In genomic region chr6:3960754-3961361, GRCh38 we compare ENCODE assay signal across 28 cellular contexts.
A peak's percentile ranks its signal among the peaks of the same experiment; 100 is the strongest.
DNase-seq lines count a peak whose midpoint lies in the region; ATAC-seq, FAIRE-seq and TF ChIP-seq lines count a peak whose summit lies in the region.
"Had no signal": no experiment of that assay in that cellular context is flagged by ENCODE, and none has a peak within 500 bp of the region (broad histone marks: within the 10 kb centered on the region; RNA-seq: fewer than 3 reads in every experiment).

No MANE protein-coding gene starts in this region.

- no peaks in the 10 kb centered on the region for H3K9me3 ChIP-seq in IMR-90 (ENCODE audit: control insufficient read depth, insufficient read depth, low read length)
- no peaks in the 10 kb centered on the region for H3K9me3 ChIP-seq in astrocyte (ENCODE audit: insufficient read depth, low read depth, low read length)
- H3K9me3 ChIP-seq in mesenchymal stem cell (ENCODE audit: control insufficient read depth, low read length): no peaks in the 10 kb centered on the region
- no peaks in the 10 kb centered on the region for H3K9me3 ChIP-seq in right cardiac atrium (ENCODE audit: control insufficient read depth, low read length)
- H3K9me3 ChIP-seq: BE2C, left ventricle myocardium inferior, Peyer's patch, right atrium auricular region, tibial artery had no signal

- H3K18ac ChIP-seq in IMR-90 (ENCODE audit: low read depth, low read length) (no peak overlapping the region), mesenchymal stem cell (ENCODE audit: low read depth in 1 of 2, low read length in 2 of 2) (no peak overlapping the region)

- no peaks in the 10 kb centered on the region; the same call in 1 of the 2 replicates for H3K27me3 ChIP-seq in IMR-90 (ENCODE audit: control insufficient read depth, insufficient read depth, low read length)
- no peaks in the 10 kb centered on the region for H3K27me3 ChIP-seq in astrocyte (ENCODE audit: insufficient read depth, low read length)
- H3K27me3 ChIP-seq in mesenchymal stem cell (ENCODE audit: control insufficient read depth in 1 of 2, insufficient read depth in 1 of 2, low read length in 2 of 2): no peaks in the 10 kb centered on the region
- H3K27me3 ChIP-seq in right cardiac atrium (ENCODE audit: control insufficient read depth, insufficient read depth): no peaks in the 10 kb centered on the region
- H3K27me3 ChIP-seq: hepatocyte, Peyer's patch, right atrium auricular region, tibial artery had no signal

- H3K27me3 Mint-ChIP-seq in astrocyte (ENCODE audit: low read depth, unreplicated experiment): no peaks in the 10 kb centered on the region

- H3K56ac ChIP-seq in IMR-90 (ENCODE audit: extremely low read depth, insufficient read depth, low read length): no peak overlapping the region

- H4K5ac ChIP-seq in IMR-90 (ENCODE audit: low read depth, low read length): no peak overlapping the region

- H3K79me1 ChIP-seq in IMR-90 (ENCODE audit: low read depth in 1 of 2, low read length in 2 of 2) (no peaks in the 10 kb centered on the region), mesenchymal stem cell (replicated peaks; ENCODE audit: low read length, poor library complexity, severe bottlenecking) (no peaks in the 10 kb centered on the region)

- peak; percentile 53; the same call in 1 of the 2 replicates for ATAC-seq in IMR-90 (ENCODE audit: low read depth)
- no peak for ATAC-seq in right cardiac atrium
- ATAC-seq: activated T-cell treated with anti-CD3 and anti-CD28 coated beads, Interleukin-2, amount 50 U/mL, for 72 hours; natural killer cell treated with Interleukin-12 subunit alpha and Interleukin-12 subunit beta and Interleukin-15 and Interleukin-18, amount 100 ng/mL, for 72 hours had no signal

- H4K8ac ChIP-seq in IMR-90 (ENCODE audit: low read depth in 2 of 2, low read length in 2 of 2) (no peak overlapping the region), mesenchymal stem cell (ENCODE audit: low read length) (no peak overlapping the region)

- no peak for FAIRE-seq in astrocyte (lab: Jason Lieb, UNC)
- FAIRE-seq: A204.1, GM18507 had no signal

- DNase-seq in AG08395 (ENCODE audit: low spot score) (peak; percentile 20), IMR-90 (peak; percentile 38), astrocyte (ENCODE audit: low read depth) (peak; percentile 47), mesenchymal stem cell (peak; percentile 13), right cardiac atrium (no peak), NCI-H748 (lab: John Stamatoyannopoulos, UW; ENCODE audit: unreplicated experiment) (no peak), HuH-7.5 (ENCODE audit: low spot score) (no peak), foreskin melanocyte (no peak)
- DNase-seq: activated CD4-positive, alpha-beta T cell treated with anti-CD3 and anti-CD28 coated beads for 4 hours; activated naive CD4-positive, alpha-beta T cell treated with anti-CD3 and anti-CD28 coated beads for 36 hours; activated T-cell treated with anti-CD3 and anti-CD28 coated beads, Interleukin-2, amount 50 U/mL, for 72 hours; aorta; BE2C; KBM-7; left ventricle myocardium inferior; midbrain; NCI-H146; NCI-H524; Peyer's patch; T-helper 2 cell; tibial artery had no signal

- H3K36me3 ChIP-seq in IMR-90 (ENCODE audit: control insufficient read depth, insufficient read depth, low read length): no peaks in the 10 kb centered on the region
- H3K36me3 ChIP-seq in astrocyte (ENCODE audit: insufficient read depth, low read length): no peaks in the 10 kb centered on the region
- H3K36me3 ChIP-seq in mesenchymal stem cell (ENCODE audit: control insufficient read depth in 1 of 2, insufficient read depth in 2 of 2, low read depth in 1 of 2, low read length in 2 of 2): no peaks in the 10 kb centered on the region
- H3K36me3 ChIP-seq: BE2C, left ventricle myocardium inferior, Peyer's patch, right atrium auricular region, tibial artery had no signal

- H3K4me3 Mint-ChIP-seq in astrocyte (ENCODE audit: unreplicated experiment): no peak overlapping the region
- H3K4me3 Mint-ChIP-seq: activated naive CD4-positive, alpha-beta T cell treated with anti-CD3 and anti-CD28 coated beads for 36 hours; activated T-cell treated with anti-CD3 and anti-CD28 coated beads, Interleukin-2, amount 50 U/mL, for 72 hours; natural killer cell treated with Interleukin-12 subunit alpha and Interleukin-12 subunit beta and Interleukin-15 and Interleukin-18, amount 100 ng/mL, for 72 hours; stimulated activated naive CD8-positive, alpha-beta T cell treated with anti-CD3 and anti-CD28 coated beads, Interleukin-15, Interleukin-2, amounts not matched to agents 100 ng/mL and 50 ng/mL, for 24 hours had no signal

- H2BK12ac ChIP-seq in mesenchymal stem cell (ENCODE audit: low read length in 2 of 2): no peak overlapping the region

- H3K4me3 ChIP-seq in IMR-90 (ENCODE audit: insufficient read depth, low read depth, low read length): no peak overlapping the region
- no peak overlapping the region for H3K4me3 ChIP-seq in astrocyte (ENCODE audit: insufficient read depth, low read depth, low read length)
- H3K4me3 ChIP-seq in mesenchymal stem cell (ENCODE audit: insufficient read depth in 1 of 2, low read depth in 1 of 2, low read length in 2 of 2): no peak overlapping the region
- H3K4me3 ChIP-seq in right cardiac atrium (ENCODE audit: low read length): no peak overlapping the region
- H3K4me3 ChIP-seq: GM23248, hepatocyte, left ventricle myocardium inferior, Peyer's patch, right atrium auricular region, tibial artery had no signal

- no peak overlapping the region for H3K14ac ChIP-seq in IMR-90 (replicated peaks; ENCODE audit: low read depth, low read length)
- H3K14ac ChIP-seq in mesenchymal stem cell (ENCODE audit: low read length in 2 of 2): no peak overlapping the region

- POLR2A ChIA-PET in IMR-90 (lab: Charles Lee; ENCODE audit: unreplicated experiment): no interaction called here

- H3K27ac Mint-ChIP-seq in astrocyte (ENCODE audit: unreplicated experiment): peak overlapping the region; percentile 88
- H3K27ac Mint-ChIP-seq: activated naive CD4-positive, alpha-beta T cell treated with anti-CD3 and anti-CD28 coated beads for 36 hours; activated T-cell treated with anti-CD3 and anti-CD28 coated beads, Interleukin-2, amount 50 U/mL, for 72 hours; natural killer cell treated with Interleukin-12 subunit alpha and Interleukin-12 subunit beta and Interleukin-15 and Interleukin-18, amount 100 ng/mL, for 72 hours; stimulated activated naive CD8-positive, alpha-beta T cell treated with anti-CD3 and anti-CD28 coated beads, Interleukin-15, Interleukin-2, amounts not matched to agents 100 ng/mL and 50 ng/mL, for 24 hours had no signal

- no peak for TF ChIP-seq RAD21 in IMR-90 (IDR thresholded peaks at IDR 0.05; ENCODE audit: low read length)

- H2BK120ac ChIP-seq in IMR-90 (ENCODE audit: low read depth, low read length) (no peak overlapping the region), mesenchymal stem cell (ENCODE audit: low read depth, low read length) (no peak overlapping the region)

- peaks cover 29% of the 10 kb centered on the region for H3K4me1 Mint-ChIP-seq in astrocyte (ENCODE audit: low read depth, unreplicated experiment)

- H3K4ac ChIP-seq in IMR-90 (ENCODE audit: low read depth, low read length) (no peak overlapping the region; the same call in 1 of the 2 replicates), mesenchymal stem cell (ENCODE audit: low read depth in 1 of 2, low read length in 2 of 2) (no peak overlapping the region)

- CTCF ChIA-PET in IMR-90 (lab: Yijun Ruan, JAX): interaction anchor here (0.6 to 1.2 kb wide), 3 partner anchors 18 to 236 kb away, joined by 3 to 5 read pairs (median 3); no protein-coding TSS in a partner anchor

- H3K27ac ChIP-seq in IMR-90 (ENCODE audit: insufficient read depth, low read length): no peak overlapping the region
- H3K27ac ChIP-seq in astrocyte (ENCODE audit: low read depth, low read length): peak overlapping the region; percentile 11
- no peak overlapping the region for H3K27ac ChIP-seq in mesenchymal stem cell (ENCODE audit: low read length, poor library complexity, severe bottlenecking)
- no peak overlapping the region for H3K27ac ChIP-seq in right cardiac atrium (ENCODE audit: low read length)
- H3K27ac ChIP-seq: GM23248, hepatocyte, left ventricle myocardium inferior, Peyer's patch, right atrium auricular region, tibial artery had no signal

- H2AFZ ChIP-seq in IMR-90 (replicated peaks; ENCODE audit: low read length, poor library complexity): no peak overlapping the region
- no peak overlapping the region for H2AFZ ChIP-seq in astrocyte (ENCODE audit: low read depth, low read length)
- H2AFZ ChIP-seq in mesenchymal stem cell (ENCODE audit: low read depth, low read length): no peak overlapping the region
- H2AFZ ChIP-seq: GM23248, hepatocyte had no signal

- H3K4me1 ChIP-seq in IMR-90 (ENCODE audit: control insufficient read depth, insufficient read depth, low read length) (peaks cover 2% of the 10 kb centered on the region; the same call in 1 of the 2 replicates), astrocyte (ENCODE audit: insufficient read depth, low read length) (peaks cover 41% of the 10 kb centered on the region), mesenchymal stem cell (ENCODE audit: control insufficient read depth, insufficient read depth, low read depth, low read length) (peaks cover 7% of the 10 kb centered on the region), right cardiac atrium (ENCODE audit: control insufficient read depth, insufficient read depth, low read length) (no peaks in the 10 kb centered on the region)
- H3K4me1 ChIP-seq: BE2C, Peyer's patch, right atrium auricular region, tibial artery had no signal

- TF ChIP-seq POLR2A in IMR-90 (IDR thresholded peaks at IDR 0.05; ENCODE audit: low read depth, low read length): no peak

- no peaks in the 10 kb centered on the region for H4K20me1 ChIP-seq in IMR-90 (ENCODE audit: insufficient read depth, low read length)
- no peaks in the 10 kb centered on the region for H4K20me1 ChIP-seq in astrocyte (ENCODE audit: insufficient read depth, low read length)

- H2BK15ac ChIP-seq in IMR-90 (ENCODE audit: low read depth, low read length) (no peak overlapping the region), mesenchymal stem cell (ENCODE audit: low read depth, poor library complexity, severe bottlenecking) (no peak overlapping the region)

- H3K9me3 Mint-ChIP-seq in astrocyte (ENCODE audit: unreplicated experiment): no peaks in the 10 kb centered on the region
- H3K9me3 Mint-ChIP-seq: activated naive CD4-positive, alpha-beta T cell treated with anti-CD3 and anti-CD28 coated beads for 36 hours; natural killer cell treated with Interleukin-12 subunit alpha and Interleukin-12 subunit beta and Interleukin-15 and Interleukin-18, amount 100 ng/mL, for 72 hours had no signal

- intact Hi-C loops in IMR-90 (cut with micrococcal nuclease): no loop called here
- intact Hi-C loops in right cardiac atrium (cut with DNase I): no loop called here

- in situ Hi-C loops in IMR-90 (cut with MboI; ENCODE audit: low sequenced_read_pairs): no loop called here

- no peaks in the 10 kb centered on the region for H3K79me2 ChIP-seq in astrocyte (ENCODE audit: insufficient read depth, low read length)
- H3K79me2 ChIP-seq: hepatocyte had no signal

- no peak for TF ChIP-seq CTCF in IMR-90 (conservative IDR thresholded peaks at IDR 0.05; ENCODE audit: low read depth, low read length)
- no peak for TF ChIP-seq CTCF in astrocyte (IDR thresholded peaks at IDR 0.05; ENCODE audit: insufficient read depth, low read depth, low read length)

- no peak overlapping the region; the same call in 1 of the 2 replicates for H2BK20ac ChIP-seq in IMR-90 (ENCODE audit: low read depth, low read length)

- dilution Hi-C loops in IMR-90 (cut with HindIII; ENCODE audit: low sequenced_read_pairs, unreplicated experiment): no loop called here

- H4K91ac ChIP-seq in IMR-90 (ENCODE audit: insufficient read depth, low read depth, low read length) (no peak overlapping the region), mesenchymal stem cell (ENCODE audit: low read length) (no peak overlapping the region)

- H3K4me2 ChIP-seq in IMR-90 (ENCODE audit: low read depth, low read length) (no peak overlapping the region), astrocyte (ENCODE audit: low read length) (peak overlapping the region; percentile 39), mesenchymal stem cell (ENCODE audit: low read length, poor library complexity, severe bottlenecking) (no peak overlapping the region)
- H3K4me2 ChIP-seq: hepatocyte had no signal

- H3K23ac ChIP-seq in IMR-90 (ENCODE audit: low read depth, low read length) (no peak overlapping the region), mesenchymal stem cell (ENCODE audit: low read length in 2 of 2) (peak overlapping the region in 1 of 2 experiments; percentile 23)

- no CpG with 5 or more reads among the region's 5 CpGs for WGBS in IMR-90 (ENCODE audit: extremely low coverage in 2 of 2, insufficient read length in 1 of 2), 2 experiments
- WGBS in mesenchymal stem cell: 50% methylated on average over 5 of the region's 5 CpGs
- WGBS in right cardiac atrium: 88% methylated on average over 5 of the region's 5 CpGs

- H2AK9ac ChIP-seq in IMR-90 (replicated peaks; ENCODE audit: low read depth, low read length, poor library complexity): no peak overlapping the region

- BruUV-seq in IMR-90 (replicated peaks; lab: Mats Ljungman, UMichigan): no TSS peak

- H2AK5ac ChIP-seq in IMR-90 (ENCODE audit: low read depth, low read length) (peak overlapping the region; percentile 36), mesenchymal stem cell (ENCODE audit: low read length, severe bottlenecking) (peak overlapping the region; percentile 50)

- peaks cover 7% of the 10 kb centered on the region; the same call in 1 of the 2 replicates for H3K9me1 ChIP-seq in IMR-90 (ENCODE audit: insufficient read depth, low read length)

- H3K36me3 Mint-ChIP-seq in astrocyte (ENCODE audit: low read depth, unreplicated experiment): no peaks in the 10 kb centered on the region

- H3K9ac ChIP-seq in IMR-90 (ENCODE audit: low read depth, low read length) (no peak overlapping the region), astrocyte (ENCODE audit: low read length) (peak overlapping the region; percentile 17), mesenchymal stem cell (ENCODE audit: low read length) (no peak overlapping the region)
- H3K9ac ChIP-seq: GM23248 had no signal

- no peak overlapping the region for H2BK5ac ChIP-seq in IMR-90 (ENCODE audit: low read depth, low read length, poor library complexity, severe bottlenecking)
- H2BK5ac ChIP-seq in mesenchymal stem cell (ENCODE audit: low read depth, low read length, poor library complexity, severe bottlenecking): no peak overlapping the region

Comparison
In these comparisons a context has a peak if more than half of its experiments do, and no peak if none do; other contexts are left out.
1. DNase-seq: peak in AG08395 (single experiment), IMR-90 (single experiment), astrocyte (single experiment) and mesenchymal stem cell (single experiment); none in right cardiac atrium (0 of 3), NCI-H748 (single experiment), HuH-7.5 (single experiment) and foreskin melanocyte (single experiment).